In genomic region chr15:94001113-94001919, GRCh38 we compare ENCODE assay signal across 17 cellular contexts.
"Had no signal": no experiment of that assay in that cellular context is flagged by ENCODE, and none has a peak within 500 bp of the region (broad histone marks: within the 10 kb centered on the region; RNA-seq: fewer than 3 reads in every experiment).

No MANE protein-coding gene starts in this region.

- H3K4me3 ChIP-seq: left lung, tibial nerve had no signal

- H3K4me3 Mint-ChIP-seq: activated CD8-positive, alpha-beta memory T cell treated with anti-CD3 and anti-CD28 coated beads, Interleukin-2, amount 10 ng/mL, durations not matched to agents 7 days and 5 days; activated T-cell treated with anti-CD3 and anti-CD28 coated beads, Interleukin-2, amount 50 U/mL, for 24 hours; dendritic cell treated with granulocyte-macrophage colony-stimulating factor and Interleukin-4, amounts not matched to agents 40 ng/mL and 50 ng/mL, for 4 days; effector memory CD8-positive, alpha-beta T cell had no signal

- DNase-seq: activated CD4-positive, alpha-beta T cell treated with anti-CD3 and anti-CD28 coated beads for 1 hour; activated CD4-positive, alpha-beta T cell treated with anti-CD3 and anti-CD28 coated beads, Interleukin-2, amount 50 U/mL, for 48 hours; activated CD8-positive, alpha-beta memory T cell treated with anti-CD3 and anti-CD28 coated beads, Interleukin-2, amount 10 ng/mL, durations not matched to agents 7 days and 5 days; activated effector memory CD4-positive, alpha-beta T cell treated with Interleukin-2 at 50 U/mL for 16 hours; activated T-cell treated with anti-CD3 and anti-CD28 coated beads, Interleukin-2, amount 50 U/mL, for 24 hours; amniotic stem cell; brain microvascular endothelial cell; cerebellar nuclear complex; effector memory CD8-positive, alpha-beta T cell; erythroblast; islet precursor cell; left lung; T1000 had no signal

- H3K36me3 Mint-ChIP-seq: activated CD8-positive, alpha-beta memory T cell treated with anti-CD3 and anti-CD28 coated beads, Interleukin-2, amount 10 ng/mL, durations not matched to agents 7 days and 5 days; activated naive CD4-positive, alpha-beta T cell treated with anti-CD3 and anti-CD28 coated beads, Interleukin-2, amount 50 U/mL, for 72 hours had no signal

- H3K4me1 ChIP-seq: left lung had no signal

- H3K27me3 Mint-ChIP-seq: activated T-cell treated with anti-CD3 and anti-CD28 coated beads, Interleukin-2, amount 50 U/mL, for 24 hours; dendritic cell treated with granulocyte-macrophage colony-stimulating factor and Interleukin-4, amounts not matched to agents 40 ng/mL and 50 ng/mL, for 4 days; effector memory CD8-positive, alpha-beta T cell had no signal

- H3K9me3 Mint-ChIP-seq: activated naive CD4-positive, alpha-beta T cell treated with anti-CD3 and anti-CD28 coated beads, Interleukin-2, amount 50 U/mL, for 72 hours; activated T-cell treated with anti-CD3 and anti-CD28 coated beads, Interleukin-2, amount 50 U/mL, for 24 hours; dendritic cell treated with granulocyte-macrophage colony-stimulating factor and Interleukin-4, amounts not matched to agents 40 ng/mL and 50 ng/mL, for 4 days; effector memory CD8-positive, alpha-beta T cell had no signal

- H3K27ac ChIP-seq: brain microvascular endothelial cell, left lung had no signal

- H3K27ac Mint-ChIP-seq: activated CD8-positive, alpha-beta memory T cell treated with anti-CD3 and anti-CD28 coated beads, Interleukin-2, amount 10 ng/mL, durations not matched to agents 7 days and 5 days; activated naive CD4-positive, alpha-beta T cell treated with anti-CD3 and anti-CD28 coated beads, Interleukin-2, amount 50 U/mL, for 72 hours; activated T-cell treated with anti-CD3 and anti-CD28 coated beads, Interleukin-2, amount 50 U/mL, for 24 hours; dendritic cell treated with granulocyte-macrophage colony-stimulating factor and Interleukin-4, amounts not matched to agents 40 ng/mL and 50 ng/mL, for 4 days; effector memory CD8-positive, alpha-beta T cell; progenitor cell of endocrine pancreas had no signal

- H3K4me1 Mint-ChIP-seq: activated CD8-positive, alpha-beta memory T cell treated with anti-CD3 and anti-CD28 coated beads, Interleukin-2, amount 10 ng/mL, durations not matched to agents 7 days and 5 days had no signal

- ATAC-seq: activated CD8-positive, alpha-beta memory T cell treated with anti-CD3 and anti-CD28 coated beads, Interleukin-2, amount 10 ng/mL, durations not matched to agents 7 days and 5 days; activated naive CD4-positive, alpha-beta T cell treated with anti-CD3 and anti-CD28 coated beads, Interleukin-2, amount 50 U/mL, for 72 hours; effector memory CD8-positive, alpha-beta T cell; left lung had no signal

- H3K27me3 ChIP-seq: brain microvascular endothelial cell, left lung, tibial nerve had no signal

- H3K9me3 ChIP-seq: left lung, tibial nerve had no signal

- H3K36me3 ChIP-seq: brain microvascular endothelial cell, left lung, tibial nerve had no signal
